In the genomic region with DNA sequence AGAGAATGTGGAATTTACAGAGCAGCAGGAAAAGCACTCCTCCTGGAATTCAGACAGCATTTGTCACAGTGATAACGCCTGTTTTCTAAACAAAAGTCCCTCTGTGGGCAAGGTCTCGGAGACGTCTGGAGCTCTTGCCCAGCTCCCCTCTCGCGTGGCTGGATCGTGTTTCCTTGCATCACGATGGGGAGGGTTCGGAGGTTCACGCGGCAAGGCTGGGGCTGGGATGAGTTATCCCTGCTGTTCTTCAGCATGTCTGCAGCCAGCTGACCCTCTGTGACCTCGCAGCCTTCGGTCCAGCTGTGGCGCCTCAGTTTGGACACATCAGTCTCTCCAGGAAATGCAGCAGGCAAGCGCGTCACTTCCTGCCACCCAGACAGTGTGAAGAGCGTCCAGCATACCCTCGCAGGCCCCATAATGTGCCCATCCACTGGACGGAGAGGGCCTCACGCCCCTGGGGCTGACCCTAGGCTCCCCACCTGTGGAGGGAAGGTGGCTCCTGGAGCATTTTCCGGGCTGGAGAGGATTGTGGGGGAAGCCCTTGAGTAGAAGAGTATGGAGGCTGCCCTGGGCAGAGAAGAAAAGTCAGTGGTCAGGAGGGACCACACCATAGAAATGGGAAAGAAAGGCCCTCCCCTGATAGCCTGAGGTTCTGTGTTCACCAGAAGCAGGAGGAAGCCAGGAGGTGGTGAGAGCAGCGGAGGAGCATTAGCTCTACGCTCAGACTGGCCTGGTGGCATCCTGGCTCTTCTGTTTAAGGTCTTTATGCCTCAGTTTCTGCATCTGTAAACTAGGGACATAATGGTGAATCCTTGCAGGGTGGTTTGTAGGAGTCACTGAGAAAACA, we compare ENCODE assay signal across 10 cellular contexts. TPM values are rescaled to one million over a fixed set of nuclear protein-coding genes. Genes with fewer than 3 reads are reported as not detected.
DNase-seq lines count a peak whose midpoint lies in the region; ATAC-seq and TF ChIP-seq lines count a peak whose summit lies in the region.
"Had no signal": no experiment of that assay in that cellular context is flagged by ENCODE, and none has a peak within 500 bp of the region (broad histone marks: within the 10 kb centered on the region; RNA-seq: fewer than 3 reads in every experiment).

No MANE protein-coding gene starts in this region.

- no peak overlapping the region for H3K4ac ChIP-seq in H9 (ENCODE audit: low read depth, low read length)

- TF ChIP-seq POLR2A in spleen (IDR thresholded peaks at IDR 0.05), result no peak

- TF ChIP-seq CTCF in H9 (conservative IDR thresholded peaks at IDR 0.05), result no peak
- no peak for TF ChIP-seq CTCF in choroid plexus epithelial cell (conservative IDR thresholded peaks at IDR 0.05; ENCODE audit: low read depth, low read length)
- no peak for TF ChIP-seq CTCF in spleen (IDR thresholded peaks at IDR 0.05 in 8 of 11, conservative IDR thresholded peaks at IDR 0.05 in 3 of 11)

- peaks cover 29% of the 10 kb centered on the region; the same call in 1 of the 2 replicates for H3K79me2 ChIP-seq in H9 (ENCODE audit: insufficient read depth, low read length)

- no peak overlapping the region for H2AFZ ChIP-seq in H9 (ENCODE audit: low read length)

- H3K27me3 Mint-ChIP-seq in H9 (ENCODE audit: low read depth), result no peaks in the 10 kb centered on the region; the same call in 1 of the 2 replicates
- H3K27me3 Mint-ChIP-seq: activated CD8-positive, alpha-beta memory T cell treated with anti-CD3 and anti-CD28 coated beads, Interleukin-2, amount 10 ng/mL, durations not matched to agents 7 days and 5 days had no signal

- H3K4me1 ChIP-seq in H9 (ENCODE audit: insufficient read depth, low read length) (peaks cover 4% of the 10 kb centered on the region; the same call in 1 of the 2 replicates), spleen (peaks cover 0 to 25% (median 7%) of the 10 kb centered on the region in 6 donors)

- H3K23ac ChIP-seq in H9 (ENCODE audit: insufficient read length, low read depth, low read length), result no peak overlapping the region

- no peak overlapping the region for H3K9ac ChIP-seq in H9 (ENCODE audit: extremely low read depth, insufficient read length, low read length)

- H3K23me2 ChIP-seq in H9 (ENCODE audit: insufficient read length, low read depth, low read length, poor library complexity, severe bottlenecking), result no peaks in the 10 kb centered on the region

- no peaks in the 10 kb centered on the region for H3K79me1 ChIP-seq in H9 (ENCODE audit: insufficient read depth, low read depth, low read length, poor library complexity, severe bottlenecking)

- peak overlapping the region; percentile 22 to 90 (median 69); a peak in 6 of 7 replicates for H3K27ac Mint-ChIP-seq in H9
- H3K27ac Mint-ChIP-seq: activated CD8-positive, alpha-beta memory T cell treated with anti-CD3 and anti-CD28 coated beads, Interleukin-2, amount 10 ng/mL, durations not matched to agents 7 days and 5 days had no signal

- H3K4me2 ChIP-seq in H9 (ENCODE audit: insufficient read depth, insufficient read length, low read length), result no peak overlapping the region

- CTCF ChIA-PET in HEK293T (lab: Yijun Ruan, JAX), result interaction anchor here (0.8 kb wide), 1 partner anchor 9 kb away, joined by 3 read pairs; no protein-coding TSS in a partner anchor

- peaks cover 67 to 81% of the 10 kb centered on the region in 2 experiments for H3K4me1 Mint-ChIP-seq in H9
- H3K4me1 Mint-ChIP-seq: activated CD8-positive, alpha-beta memory T cell treated with anti-CD3 and anti-CD28 coated beads, Interleukin-2, amount 10 ng/mL, durations not matched to agents 7 days and 5 days had no signal

- peaks cover 0 to 4% (median 2%) of the 10 kb centered on the region in 3 experiments; a peak in 2 of 7 replicates for H3K36me3 Mint-ChIP-seq in H9 (ENCODE audit: insufficient read depth in 1 of 3, low read depth in 3 of 3)
- H3K36me3 Mint-ChIP-seq: activated CD8-positive, alpha-beta memory T cell treated with anti-CD3 and anti-CD28 coated beads, Interleukin-2, amount 10 ng/mL, durations not matched to agents 7 days and 5 days had no signal

- H3T11ph ChIP-seq in H9 (ENCODE audit: low read length), result no peak overlapping the region

- no CpG with 5 or more reads among the region's 22 CpGs for WGBS in H9 (ENCODE audit: extremely low coverage, insufficient read length, low lambda C conversion rate)
- WGBS in spleen, 5 donors, result 57 to 75% (median 69%) methylated on average over 20 to 22 of the region's 22 CpGs

- peak; percentile 35 for DNase-seq in H9
- DNase-seq in choroid plexus epithelial cell (ENCODE audit: low read depth), result peak; percentile 97
- DNase-seq in left kidney (ENCODE audit: low read depth, low spot score), result peak; percentile 93
- DNase-seq in spleen, result peak; percentile 82
- no peak for DNase-seq in HEK293T (ENCODE audit: extremely low spot score)
- DNase-seq: activated CD8-positive, alpha-beta memory T cell treated with anti-CD3 and anti-CD28 coated beads, Interleukin-2, amount 10 ng/mL, durations not matched to agents 7 days and 5 days; OCI-M1 had no signal

- no peak overlapping the region for H4K8ac ChIP-seq in H9 (replicated peaks; ENCODE audit: insufficient read length, low read depth, low read length)

- intact Hi-C loops in spleen (cut with DNase I; ENCODE audit: low total_unique reads), result no loop called here

- H3K4me3 Mint-ChIP-seq in H9, result no peak overlapping the region; a peak in 2 of 5 replicates
- H3K4me3 Mint-ChIP-seq: activated CD8-positive, alpha-beta memory T cell treated with anti-CD3 and anti-CD28 coated beads, Interleukin-2, amount 10 ng/mL, durations not matched to agents 7 days and 5 days had no signal

- no peak overlapping the region for H2BK120ac ChIP-seq in H9 (ENCODE audit: low read depth, low read length, poor library complexity, severe bottlenecking)

- H3K27me3 ChIP-seq in H9 (ENCODE audit: insufficient read depth, low read length), result no peaks in the 10 kb centered on the region
- H3K27me3 ChIP-seq in spleen (replicated peaks in 1 of 7), result peaks cover 0 to 16% (median 0%) of the 10 kb centered on the region in 7 donors

- no peak overlapping the region for H3K56ac ChIP-seq in H9 (ENCODE audit: insufficient read length, low read depth, low read length)

- no peak overlapping the region for H3K18ac ChIP-seq in H9 (ENCODE audit: insufficient read length, low read depth, low read length)

- H3K4me3 ChIP-seq in choroid plexus epithelial cell (ENCODE audit: low read depth, low read length) (no peak overlapping the region), spleen (no peak overlapping the region)

- H2BK5ac ChIP-seq in H9 (ENCODE audit: insufficient read length, low read length), result no peak overlapping the region

- peak overlapping the region; percentile 33; the same call in 1 of the 2 replicates for H3K14ac ChIP-seq in H9 (ENCODE audit: insufficient read depth, low read length)

- H2BK12ac ChIP-seq in H9 (ENCODE audit: insufficient read length, low read depth, low read length), result no peak overlapping the region

- H2BK15ac ChIP-seq in H9 (ENCODE audit: low read depth, low read length), result no peak overlapping the region

- H4K91ac ChIP-seq in H9 (ENCODE audit: insufficient read length, low read depth, low read length), result no peak overlapping the region

- H4K5ac ChIP-seq in H9 (ENCODE audit: insufficient read length, low read depth, low read length), result no peak overlapping the region

- no peaks in the 10 kb centered on the region for H4K20me1 ChIP-seq in H9 (ENCODE audit: control insufficient read depth, insufficient read depth, insufficient read length)

- no peak overlapping the region for H2BK20ac ChIP-seq in H9 (ENCODE audit: low read depth, low read length, poor library complexity, severe bottlenecking)

- POLR2A ChIA-PET in HEK293T (lab: Yijun Ruan, JAX), result interaction anchor here (0.6 kb wide), 1 partner anchor 1006 kb away, joined by 3 read pairs; a partner anchor contains a TSS

- ATAC-seq in HG02588 (IDR thresholded peaks at IDR 0.05; ENCODE audit: unreplicated experiment), result no peak
- ATAC-seq in HG02884 (IDR thresholded peaks at IDR 0.05; ENCODE audit: unreplicated experiment), result no peak
- no peak for ATAC-seq in HG03439 (IDR thresholded peaks at IDR 0.05; ENCODE audit: unreplicated experiment)
- ATAC-seq: activated CD8-positive, alpha-beta memory T cell treated with anti-CD3 and anti-CD28 coated beads, Interleukin-2, amount 10 ng/mL, durations not matched to agents 7 days and 5 days had no signal

- H3K9me3 Mint-ChIP-seq in H9, result no peaks in the 10 kb centered on the region

- H3K27ac ChIP-seq in H9 (ENCODE audit: insufficient read length, low read depth, low read length) (no peak overlapping the region), spleen (peak overlapping the region; percentile 21 to 81 (median 74))

- H2AK5ac ChIP-seq in H9 (ENCODE audit: insufficient read length, low read length), result no peak overlapping the region

- H3K9me3 ChIP-seq in H9 (ENCODE audit: control insufficient read depth, low read depth, low read length), result no peaks in the 10 kb centered on the region
- H3K9me3 ChIP-seq in spleen, result no peaks in the 10 kb centered on the region

- H3K36me3 ChIP-seq in spleen, result no peaks in the 10 kb centered on the region

TF ChIP-seq in HEK293T, 16 proteins besides CTCF, POLR2A, EP300 and RAD21:
- TF ChIP-seq BHLHE40 (IDR thresholded peaks at IDR 0.05; ENCODE audit: borderline replicate concordance), result no peak
- TF ChIP-seq SUZ12 (IDR thresholded peaks at IDR 0.05), result no peak
- TF ChIP-seq SP1 (IDR thresholded peaks at IDR 0.05), result no peak
- no peak for TF ChIP-seq L3MBTL2 (conservative IDR thresholded peaks at IDR 0.05)
- TF ChIP-seq ARNT (IDR thresholded peaks at IDR 0.05), result no peak
- TF ChIP-seq ELF4 (IDR thresholded peaks at IDR 0.05), result no peak

RNA-seq across cellular contexts. Expression of a gene that starts 30.5 kb away (rescaled TPM):
- 56.7 and 59.3 TPM in 2 replicates for total RNA-seq in H9 (2021)
- total RNA-seq in spleen, result 10 to 100 TPM in 1 of 7 donors, 1 to 10 TPM in 5, under 1 TPM in 1; 0.51 to 10.6 (median 1.7) TPM
- polyA plus RNA-seq in spleen, result under 1 TPM; 0.22 to 0.32 (median 0.23) TPM
